Comparison of ENCODE assay signal across 8 cellular contexts in the genomic region with DNA sequence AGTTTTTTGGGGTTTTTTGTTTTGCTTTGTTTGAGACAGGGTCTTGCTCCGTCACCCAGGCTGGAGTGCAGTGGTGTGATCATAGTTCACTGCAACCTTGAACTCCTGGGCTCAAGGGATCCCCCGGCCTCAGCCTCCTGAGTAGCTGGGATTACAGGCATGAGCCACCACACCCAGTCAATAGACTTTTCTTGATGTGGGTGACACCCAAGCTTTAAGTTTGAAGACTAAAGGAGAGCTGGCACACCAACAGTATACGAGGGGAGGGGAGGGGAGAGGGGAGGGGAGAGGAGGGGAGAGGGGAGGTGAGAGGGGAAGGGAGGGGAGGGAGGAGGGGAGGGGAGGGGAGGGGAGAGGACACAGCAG. TPM values are rescaled to one million over a fixed set of nuclear protein-coding genes. Genes with fewer than 3 reads are reported as not detected.
DNase-seq lines count a peak whose midpoint lies in the region; ATAC-seq and TF ChIP-seq lines count a peak whose summit lies in the region.
"Not testable (repeated sequence)": the region's sequence is repeated elsewhere in the genome, so short reads cannot be mapped to it uniquely, and the experiment has no call there.

No MANE protein-coding gene starts in this region.

- peak overlapping the region; percentile 94; the same call in 1 of the 2 replicates for H3K23ac ChIP-seq in IMR-90 (ENCODE audit: low read depth, low read length)

- not testable (repeated sequence) for TF ChIP-seq POLR2A in IMR-90 (IDR thresholded peaks at IDR 0.05; ENCODE audit: low read depth, low read length)

- in situ Hi-C loops in IMR-90 (cut with MboI; ENCODE audit: low sequenced_read_pairs) = not testable (repeated sequence)

- not testable (repeated sequence) for H3K4me3 ChIP-seq in CD8-positive, alpha-beta T cell (ENCODE audit: low read depth, low read length); IMR-90 (ENCODE audit: insufficient read depth, low read depth, low read length); hepatocyte; skeletal muscle satellite cell (ENCODE audit: low read length)

- H3K27me3 ChIP-seq in CD8-positive, alpha-beta T cell (ENCODE audit: insufficient read depth, low read length); IMR-90 (ENCODE audit: control insufficient read depth, insufficient read depth, low read length); hepatocyte; skeletal muscle satellite cell (ENCODE audit: control insufficient read depth, insufficient read depth, low read length): not testable (repeated sequence)

- not testable (repeated sequence) for H3K9me3 ChIP-seq in CD8-positive, alpha-beta T cell (ENCODE audit: low read length); IMR-90 (ENCODE audit: control insufficient read depth, insufficient read depth, low read length); hepatocyte (ENCODE audit: low read depth); skeletal muscle satellite cell (replicated peaks; ENCODE audit: low read length)

- peak overlapping the region; percentile 45 to 84 for H4K8ac ChIP-seq in IMR-90 (ENCODE audit: low read depth in 2 of 2, low read length in 2 of 2)

- H3K9ac ChIP-seq in IMR-90 (ENCODE audit: low read depth, low read length); skeletal muscle satellite cell (ENCODE audit: low read depth, low read length): not testable (repeated sequence)

- H3K9me2 ChIP-seq in hepatocyte (replicated peaks; ENCODE audit: insufficient read depth) = not testable (repeated sequence)

- not testable (repeated sequence) for H3K9me1 ChIP-seq in IMR-90 (ENCODE audit: insufficient read depth, low read length)

- intact Hi-C loops in CD8-positive, alpha-beta T cell (cut with DNase I, micrococcal nuclease) = loop anchor here (2.0 kb wide), 2 partner anchors 19 to 23 kb away; no protein-coding TSS in a partner anchor
- intact Hi-C loops in IMR-90 (cut with micrococcal nuclease); MCF 10A (cut with micrococcal nuclease): not testable (repeated sequence)

- H2BK120ac ChIP-seq in IMR-90 (ENCODE audit: low read depth, low read length) = peak overlapping the region; percentile 96

- H2AK5ac ChIP-seq in IMR-90 (ENCODE audit: low read depth, low read length) = peak overlapping the region; percentile 94

- H3K4ac ChIP-seq in IMR-90 (ENCODE audit: low read depth, low read length) = peak overlapping the region; percentile 93

- H3K18ac ChIP-seq in IMR-90 (ENCODE audit: low read depth, low read length) = peak overlapping the region; percentile 24; the same call in 1 of the 2 replicates

- H2AK9ac ChIP-seq in IMR-90 (replicated peaks; ENCODE audit: low read depth, low read length, poor library complexity) = peak overlapping the region; percentile 93

- H3K27ac Mint-ChIP-seq in CD8-positive, alpha-beta T cell = peak overlapping the region; percentile 90
- H3K27ac Mint-ChIP-seq in T-helper 1 cell treated with Interleukin-12 subunit alpha and Interleukin-12 subunit beta and Interleukin-4 antibody, amounts not matched to agents 30 μg/mL and 1 μg/mL, for 36 hours = peak overlapping the region; percentile 97
- H3K27ac Mint-ChIP-seq in MCF 10A (ENCODE audit: low read depth, unreplicated experiment) (peak overlapping the region; percentile 89), type B pancreatic cell (peak overlapping the region; percentile 87)

- not testable (repeated sequence) for H3K79me2 ChIP-seq in hepatocyte

- H4K5ac ChIP-seq in IMR-90 (ENCODE audit: low read depth, low read length) = peak overlapping the region; percentile 77

- H4K91ac ChIP-seq in IMR-90 (ENCODE audit: insufficient read depth, low read depth, low read length) = peak overlapping the region; percentile 89; the same call in 1 of the 2 replicates

- H3K14ac ChIP-seq in IMR-90 (replicated peaks; ENCODE audit: low read depth, low read length) = peak overlapping the region; percentile 93

- ATAC-seq in CD8-positive, alpha-beta T cell = peak; percentile 37
- ATAC-seq in IMR-90 (ENCODE audit: low read depth) = not testable (repeated sequence)
- ATAC-seq in activated T-cell treated with anti-CD3 and anti-CD28 coated beads, Interleukin-2, amount 50 U/mL, for 4 hours = peak; percentile 15 to 29

- H3K4me2 ChIP-seq in IMR-90 (ENCODE audit: low read depth, low read length); hepatocyte: not testable (repeated sequence)
- peak overlapping the region; percentile 56 for H3K4me2 ChIP-seq in skeletal muscle satellite cell (ENCODE audit: low read length)

- CTCF ChIA-PET in CD8-positive, alpha-beta T cell (lab: Charles Lee) = interaction anchor here (0.7 to 4.9 kb wide), 9 partner anchors 14 to 70 kb away, joined by 3 to 28 read pairs (median 6); no protein-coding TSS in a partner anchor
- CTCF ChIA-PET in IMR-90 (lab: Yijun Ruan, JAX) (interaction anchor here (1.4 to 3.0 kb wide), 2 partner anchors 8 to 20 kb away, joined by 3 to 17 read pairs; no protein-coding TSS in a partner anchor), MCF 10A (lab: Yijun Ruan, JAX) (interaction anchor here (1.3 to 7.0 kb wide), 7 partner anchors 11 to 70 kb away, joined by 3 to 64 read pairs (median 14); a partner anchor contains a TSS)

- not testable (repeated sequence) for BruUV-seq in IMR-90 (replicated peaks; lab: Mats Ljungman, UMichigan); MCF 10A (replicated peaks; lab: Mats Ljungman, UMichigan)

- H3K4me3 Mint-ChIP-seq in CD8-positive, alpha-beta T cell = peak overlapping the region; percentile 18
- not testable (repeated sequence) for H3K4me3 Mint-ChIP-seq in T-helper 1 cell treated with Interleukin-12 subunit alpha and Interleukin-12 subunit beta and Interleukin-4 antibody, amounts not matched to agents 30 μg/mL and 1 μg/mL, for 36 hours; type B pancreatic cell
- peak overlapping the region; percentile 31 for H3K4me3 Mint-ChIP-seq in activated T-cell treated with anti-CD3 and anti-CD28 coated beads, Interleukin-2, amount 50 U/mL, for 4 hours
- peak overlapping the region; percentile 19 for H3K4me3 Mint-ChIP-seq in MCF 10A (ENCODE audit: unreplicated experiment)

- not testable (repeated sequence) for H3K9me3 Mint-ChIP-seq in CD8-positive, alpha-beta T cell; T-helper 1 cell treated with Interleukin-12 subunit alpha and Interleukin-12 subunit beta and Interleukin-4 antibody, amounts not matched to agents 30 μg/mL and 1 μg/mL, for 36 hours; activated T-cell treated with anti-CD3 and anti-CD28 coated beads, Interleukin-2, amount 50 U/mL, for 4 hours; MCF 10A (ENCODE audit: unreplicated experiment); type B pancreatic cell

- H3K4me1 ChIP-seq in CD8-positive, alpha-beta T cell (ENCODE audit: insufficient read depth, low read length) = peaks cover 22% of the 10 kb centered on the region
- not testable (repeated sequence) for H3K4me1 ChIP-seq in IMR-90 (ENCODE audit: control insufficient read depth, insufficient read depth, low read length); hepatocyte (ENCODE audit: insufficient read depth)
- peaks cover 19% of the 10 kb centered on the region for H3K4me1 ChIP-seq in skeletal muscle satellite cell (ENCODE audit: control insufficient read depth, insufficient read depth, low read length)

- H3K36me3 Mint-ChIP-seq in CD8-positive, alpha-beta T cell; activated T-cell treated with anti-CD3 and anti-CD28 coated beads, Interleukin-2, amount 50 U/mL, for 4 hours (ENCODE audit: insufficient read depth); type B pancreatic cell: not testable (repeated sequence)
- peaks cover 21% of the 10 kb centered on the region for H3K36me3 Mint-ChIP-seq in T-helper 1 cell treated with Interleukin-12 subunit alpha and Interleukin-12 subunit beta and Interleukin-4 antibody, amounts not matched to agents 30 μg/mL and 1 μg/mL, for 36 hours (ENCODE audit: low read depth)
- peaks cover 14% of the 10 kb centered on the region for H3K36me3 Mint-ChIP-seq in MCF 10A (ENCODE audit: insufficient read depth, unreplicated experiment)

- H2BK20ac ChIP-seq in IMR-90 (ENCODE audit: low read depth, low read length) = peak overlapping the region; percentile 73; the same call in 1 of the 2 replicates

- peak in 2 of 7 experiments; percentile 17 to 21 for DNase-seq in CD8-positive, alpha-beta T cell
- DNase-seq in IMR-90; MCF 10A (ENCODE audit: unreplicated experiment); hepatocyte (ENCODE audit: low spot score); type B pancreatic cell (ENCODE audit: extremely low spot score, unreplicated experiment): not testable (repeated sequence)
- DNase-seq in activated T-cell treated with anti-CD3 and anti-CD28 coated beads, Interleukin-2, amount 50 U/mL, for 4 hours = peak; percentile 14

- dilution Hi-C loops in IMR-90 (cut with HindIII; ENCODE audit: low sequenced_read_pairs, unreplicated experiment) = not testable (repeated sequence)

- not testable (repeated sequence) for TF ChIP-seq RAD21 in IMR-90 (IDR thresholded peaks at IDR 0.05; ENCODE audit: low read length)

- H4K20me1 ChIP-seq in IMR-90 (ENCODE audit: insufficient read depth, low read length); hepatocyte (ENCODE audit: insufficient read depth, poor library complexity, severe bottlenecking): not testable (repeated sequence)

- no CpG with 5 or more reads among the region's 3 CpGs for WGBS in IMR-90 (ENCODE audit: extremely low coverage in 2 of 2, insufficient read length in 1 of 2), 2 experiments
- 70% methylated on average over 3 of the region's 3 CpGs for WGBS in hepatocyte (ENCODE audit: low lambda C conversion rate, missing lambda C conversion rate)

- peak overlapping the region; percentile 67; the same call in 2 of the 3 replicates for H2BK15ac ChIP-seq in IMR-90 (ENCODE audit: low read depth, low read length)

- not testable (repeated sequence) for H3K27me3 Mint-ChIP-seq in CD8-positive, alpha-beta T cell (ENCODE audit: low read depth); T-helper 1 cell treated with Interleukin-12 subunit alpha and Interleukin-12 subunit beta and Interleukin-4 antibody, amounts not matched to agents 30 μg/mL and 1 μg/mL, for 36 hours (ENCODE audit: low read depth); activated T-cell treated with anti-CD3 and anti-CD28 coated beads, Interleukin-2, amount 50 U/mL, for 4 hours (ENCODE audit: low read depth); MCF 10A (ENCODE audit: insufficient read depth, unreplicated experiment); type B pancreatic cell

- H2BK5ac ChIP-seq in IMR-90 (ENCODE audit: low read depth, low read length, poor library complexity, severe bottlenecking) = peak overlapping the region; percentile 99

- not testable (repeated sequence) for H3K27ac ChIP-seq in CD8-positive, alpha-beta T cell (ENCODE audit: low read depth, low read length)
- H3K27ac ChIP-seq in IMR-90 (ENCODE audit: insufficient read depth, low read length) (peak overlapping the region; percentile 72; the same call in 1 of the 2 replicates), hepatocyte (peak overlapping the region; percentile 95)

- POLR2A ChIA-PET in CD8-positive, alpha-beta T cell (lab: Charles Lee) = interaction anchor here (0.9 to 2.5 kb wide), 10 partner anchors 9 to 364 kb away, joined by 3 to 14 read pairs (median 6); a partner anchor contains a TSS
- POLR2A ChIA-PET in IMR-90 (lab: Charles Lee; ENCODE audit: unreplicated experiment) (interaction anchor here (0.8 kb wide), 1 partner anchor 39 kb away, joined by 3 read pairs; no protein-coding TSS in a partner anchor), MCF 10A (lab: Yijun Ruan, JAX) (interaction anchor here (0.6 to 6.8 kb wide), 15 partner anchors 8 to 69 kb away, joined by 3 to 96 read pairs (median 5); a partner anchor contains a TSS)

- TF ChIP-seq CTCF in CD8-positive, alpha-beta T cell (IDR thresholded peaks at IDR 0.05); IMR-90 (conservative IDR thresholded peaks at IDR 0.05; ENCODE audit: low read depth, low read length); MCF 10A (IDR thresholded peaks at IDR 0.05; ENCODE audit: unreplicated experiment); hepatocyte (IDR thresholded peaks at IDR 0.05; ENCODE audit: poor library complexity); type B pancreatic cell (conservative IDR thresholded peaks at IDR 0.05): not testable (repeated sequence)

- peaks cover 0 to 23% of the 10 kb centered on the region in 2 experiments; a peak in 1 of 4 replicates for H3K79me1 ChIP-seq in IMR-90 (ENCODE audit: low read depth in 1 of 2, low read length in 2 of 2)

- peak overlapping the region; percentile 91 for H2AFZ ChIP-seq in IMR-90 (replicated peaks; ENCODE audit: low read length, poor library complexity)
- not testable (repeated sequence) for H2AFZ ChIP-seq in hepatocyte

- not testable (repeated sequence) for H3K36me3 ChIP-seq in CD8-positive, alpha-beta T cell (ENCODE audit: insufficient read depth, low read length); IMR-90 (ENCODE audit: control insufficient read depth, insufficient read depth, low read length); hepatocyte (replicated peaks; ENCODE audit: insufficient read depth, low read depth); skeletal muscle satellite cell (ENCODE audit: insufficient read depth, low read length)

- H3K4me1 Mint-ChIP-seq in CD8-positive, alpha-beta T cell (ENCODE audit: low read depth) = peaks cover 24% of the 10 kb centered on the region
- peaks cover 38% of the 10 kb centered on the region for H3K4me1 Mint-ChIP-seq in T-helper 1 cell treated with Interleukin-12 subunit alpha and Interleukin-12 subunit beta and Interleukin-4 antibody, amounts not matched to agents 30 μg/mL and 1 μg/mL, for 36 hours (ENCODE audit: low read depth)
- H3K4me1 Mint-ChIP-seq in activated T-cell treated with anti-CD3 and anti-CD28 coated beads, Interleukin-2, amount 50 U/mL, for 4 hours (ENCODE audit: low read depth) = peaks cover 41% of the 10 kb centered on the region
- peaks cover 13% of the 10 kb centered on the region for H3K4me1 Mint-ChIP-seq in MCF 10A (ENCODE audit: insufficient read depth, unreplicated experiment)
- H3K4me1 Mint-ChIP-seq in type B pancreatic cell (ENCODE audit: unreplicated experiment) = not testable (repeated sequence)

- peak overlapping the region; percentile 38; the same call in 1 of the 2 replicates for H3K56ac ChIP-seq in IMR-90 (ENCODE audit: extremely low read depth, insufficient read depth, low read length)

RNA-seq across cellular contexts. Expression of a gene that starts 25.1 kb away (rescaled TPM):
- total RNA-seq in CD8-positive, alpha-beta T cell = 10 to 100 TPM; 85.3 to 89.5 TPM
- total RNA-seq in IMR-90 (2012; rRNA removed) = 108 and 118 TPM in 2 replicates
- polyA plus RNA-seq in IMR-90 (2012; rRNA removed) = 49.6 and 49.9 TPM in 2 replicates
- 7.8 and 8.4 TPM in 2 replicates for polyA plus RNA-seq in IMR-90 (2012; cell fraction: cytosol; rRNA removed)
- 5.9 and 39.0 TPM in 2 replicates for polyA plus RNA-seq in IMR-90 (2012; cell fraction: nucleus; rRNA removed; ENCODE audit: low replicate concordance)
- total RNA-seq in activated T-cell treated with anti-CD3 and anti-CD28 coated beads, Interleukin-2, amount 50 U/mL, for 4 hours = 100 to 1,000 TPM; 131 to 153 (median 137) TPM
- 169 and 170 TPM in 2 replicates for total RNA-seq in MCF 10A (2022)
- total RNA-seq in hepatocyte = 52.1 and 63.0 TPM in 2 replicates
- 49.8 and 50.8 TPM in 2 replicates for polyA plus RNA-seq in hepatocyte
- 46.3 and 52.2 TPM in 2 replicates for total RNA-seq in skeletal muscle satellite cell (2012; rRNA removed)
- 61.4 and 62.2 TPM in 2 replicates for total RNA-seq in type B pancreatic cell (ENCODE audit: low replicate concordance)

RNA-seq across cellular contexts. Expression of a gene that starts 40.4 kb away (rescaled TPM):
- 1,000 to 10,000 TPM; 1,479 to 1,577 TPM for total RNA-seq in CD8-positive, alpha-beta T cell
- total RNA-seq in IMR-90 (2012; rRNA removed) (842 and 3,620 TPM in 2 replicates), MCF 10A (2022) (3,313 and 3,349 TPM in 2 replicates), hepatocyte (2,904 and 3,356 TPM in 2 replicates), type B pancreatic cell (ENCODE audit: low replicate concordance) (1,269 and 1,391 TPM in 2 replicates)
- polyA plus RNA-seq in IMR-90 (2012; rRNA removed) (5,527 and 7,531 TPM in 2 replicates), hepatocyte (2,879 and 3,340 TPM in 2 replicates)
- 7,585 and 16,787 TPM in 2 replicates for polyA plus RNA-seq in IMR-90 (2012; cell fraction: cytosol; rRNA removed)
- polyA plus RNA-seq in IMR-90 (2012; cell fraction: nucleus; rRNA removed; ENCODE audit: low replicate concordance) = 1,357 and 2,658 TPM in 2 replicates
- total RNA-seq in activated T-cell treated with anti-CD3 and anti-CD28 coated beads, Interleukin-2, amount 50 U/mL, for 4 hours = 1,000 to 10,000 TPM; 1,023 to 1,175 (median 1,139) TPM
- total RNA-seq in skeletal muscle satellite cell (2012; rRNA removed) = 4,947 and 6,455 TPM in 2 replicates
